8 cellular contexts compared by ENCODE assay signal in genomic region chr14:89973234-89973823, GRCh38. TPM values are rescaled to one million over a fixed set of nuclear protein-coding genes. Genes with fewer than 3 reads are reported as not detected.
DNase-seq lines count a peak whose midpoint lies in the region; ATAC-seq and TF ChIP-seq lines count a peak whose summit lies in the region.

No MANE protein-coding gene starts in this region.

- peak; percentile 92 for TF ChIP-seq CTCF in C4-2B (conservative IDR thresholded peaks at IDR 0.05)

- ATAC-seq in GM19397 (IDR thresholded peaks at IDR 0.05; ENCODE audit: unreplicated experiment) (peak; percentile 48), left cardiac atrium (peak; percentile 87 to 91), GM19328 (IDR thresholded peaks at IDR 0.05; ENCODE audit: unreplicated experiment) (no peak)

- intact Hi-C loops in left cardiac atrium (cut with DNase I): loop anchor here (1.0 to 5.0 kb wide), 3 partner anchors 84 to 264 kb away; no protein-coding TSS in a partner anchor

- DNase-seq in M059J (ENCODE audit: low read depth): peak; percentile 52
- peak; percentile 20 for DNase-seq in SHP77 treated with DMSO at 0.1 percent for 48 hours (lab: John Stamatoyannopoulos, UW)
- peak in 52 of 56 donors; percentile 6 to 86 (median 46) for DNase-seq in amygdala (lab: John Stamatoyannopoulos, UW)
- peak; percentile 68 for DNase-seq in left cardiac atrium
- DNase-seq in putamen (ENCODE audit: low spot score): peak; percentile 78

- no peak overlapping the region for H3K27ac ChIP-seq in C4-2B

RNA-seq across cellular contexts. Expression of gene TDP1, which starts 17.6 kb away (rescaled TPM):
- 28.0 and 34.8 TPM in 2 replicates for total RNA-seq in M059J (2014; rRNA removed; shearing (Covaris generic))
- total RNA-seq in left cardiac atrium: 1 to 10 TPM; 4.9 to 6.3 TPM

RNA-seq across cellular contexts. Expression of gene EFCAB11, which starts 18.8 kb away (rescaled TPM):
- total RNA-seq in M059J (2014; rRNA removed; shearing (Covaris generic)): 11.9 and 27.0 TPM in 2 replicates
- 1 to 10 TPM; 2.8 to 3.8 TPM for total RNA-seq in left cardiac atrium

Comparison
In these comparisons a context has a peak if more than half of its experiments do, and no peak if none do; other contexts are left out.
1. DNase-seq: peak in every context shown above with its lines; median percentile 78 in putamen; 68 in left cardiac atrium; 52 in M059J; 46 in amygdala; 20 in SHP77 treated with DMSO at 0.1 percent for 48 hours.